8 cellular contexts compared by ENCODE assay signal in the genomic region with DNA sequence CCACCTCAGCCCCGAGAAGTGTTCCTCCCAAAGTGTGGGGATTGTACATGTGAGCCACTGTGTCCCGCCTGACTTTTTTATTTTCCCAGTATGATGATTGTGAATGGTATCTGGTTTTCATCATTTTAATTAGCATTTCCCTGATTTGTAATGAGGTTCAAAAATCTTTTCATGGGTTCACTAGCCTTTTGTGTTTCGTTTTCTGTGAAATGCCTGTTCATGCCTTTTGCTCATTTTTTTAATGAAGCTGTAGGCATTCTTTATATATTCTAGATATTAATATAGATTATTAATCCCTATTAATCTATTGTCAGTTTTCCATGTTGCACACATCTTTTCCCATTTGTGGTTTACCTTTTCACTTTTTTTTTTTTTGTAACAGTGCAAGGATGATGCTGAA.
"Had no signal": no experiment of that assay in that cellular context is flagged by ENCODE, and none has a peak within 500 bp of the region (broad histone marks: within the 10 kb centered on the region; RNA-seq: fewer than 3 reads in every experiment).

No MANE protein-coding gene starts in this region.

- ATAC-seq: GM12878 had no signal

- H3K4me3 ChIP-seq: GM12878 had no signal

- FAIRE-seq: G401.6, GM12878, GM12891, GM12892, GM18507, GM19239 had no signal

- DNase-seq: GDM1, GF-D8 had no signal
